ENCODE assay signal across 19 cellular contexts in genomic region chr13:79231887-79232286, GRCh38.
DNase-seq lines count a peak whose midpoint lies in the region; FAIRE-seq and TF ChIP-seq lines count a peak whose summit lies in the region.
"Had no signal": no experiment of that assay in that cellular context is flagged by ENCODE, and none has a peak within 500 bp of the region (broad histone marks: within the 10 kb centered on the region; RNA-seq: fewer than 3 reads in every experiment).

No MANE protein-coding gene starts in this region.

- H3K27ac Mint-ChIP-seq in MCF 10A (ENCODE audit: low read depth, unreplicated experiment) = no peak overlapping the region
- H3K27ac Mint-ChIP-seq: B cell; CD4-positive, alpha-beta T cell; HFFc6 had no signal

- H3K9me3 Mint-ChIP-seq in MCF 10A (ENCODE audit: unreplicated experiment) = peaks cover 6% of the 10 kb centered on the region
- H3K9me3 Mint-ChIP-seq: HFFc6 had no signal

- H3K79me2 ChIP-seq in mammary epithelial cell (ENCODE audit: insufficient read depth, low read length) = no peaks in the 10 kb centered on the region

- no peak overlapping the region for H3K4me2 ChIP-seq in mammary epithelial cell (ENCODE audit: insufficient read depth, low read depth, low read length)

- intact Hi-C loops in MCF 10A (cut with micrococcal nuclease) = no loop called here
- intact Hi-C loops in mammary epithelial cell (cut with micrococcal nuclease) = no loop called here

- H3K27me3 Mint-ChIP-seq in MCF 10A (ENCODE audit: insufficient read depth, unreplicated experiment) = no peaks in the 10 kb centered on the region
- H3K27me3 Mint-ChIP-seq: B cell had no signal

- FAIRE-seq in bronchial epithelial cell (lab: Jason Lieb, UNC) = no peak
- FAIRE-seq: GM12892, GM19239 had no signal

- H3K9ac ChIP-seq in mammary epithelial cell (ENCODE audit: insufficient read depth, low read length) = no peak overlapping the region

- H3K9me3 ChIP-seq in mammary epithelial cell (replicated peaks; ENCODE audit: insufficient read depth, low read length) = no peaks in the 10 kb centered on the region
- H3K9me3 ChIP-seq: HAP-1 had no signal

- dilution Hi-C loops in mammary epithelial cell (cut with HindIII; ENCODE audit: low sequenced_read_pairs) = no loop called here

- H3K27me3 ChIP-seq in mammary epithelial cell (ENCODE audit: insufficient read depth, low read length) (no peaks in the 10 kb centered on the region), bronchial epithelial cell (ENCODE audit: control insufficient read depth, insufficient read depth, low read length) (no peaks in the 10 kb centered on the region)

- DNase-seq in MCF 10A (ENCODE audit: unreplicated experiment) (peak; percentile 20), mammary epithelial cell (no peak), OCI-M1 (lab: John Stamatoyannopoulos, UW) (peak; percentile 7), bronchial epithelial cell (ENCODE audit: low read depth) (peak; percentile 87), HT-29 (ENCODE audit: low spot score) (no peak), HuH-7 (ENCODE audit: low spot score) (no peak), AML-193 (lab: John Stamatoyannopoulos, UW) (no peak)
- DNase-seq: ACHN; C1 segment of cervical spinal cord; Calu3; CD4-positive, alpha-beta T cell; DMS 273 treated with DMSO at 0.1 percent for 48 hours; GOT3; HFFc6 had no signal

- WGBS in mammary epithelial cell (ENCODE audit: low coverage, missing lambda C conversion rate) = 88% methylated on average over 2 of the region's 2 CpGs

- POLR2A ChIA-PET in MCF 10A (lab: Yijun Ruan, JAX) = no interaction called here

- CTCF ChIA-PET in MCF 10A (lab: Yijun Ruan, JAX) (no interaction called here), mammary epithelial cell (lab: Charles Lee; ENCODE audit: low non-redundant PET) (no interaction called here)

- no peaks in the 10 kb centered on the region for H3K4me1 Mint-ChIP-seq in MCF 10A (ENCODE audit: insufficient read depth, unreplicated experiment)

- in situ Hi-C loops in mammary epithelial cell (cut with MboI; ENCODE audit: low sequenced_read_pairs in 2 of 2) = no loop called here

- no peaks in the 10 kb centered on the region for H4K20me1 ChIP-seq in mammary epithelial cell (ENCODE audit: insufficient read depth, low read length)

- H2AFZ ChIP-seq in mammary epithelial cell (ENCODE audit: low read depth, low read length) = no peak overlapping the region

- no peaks in the 10 kb centered on the region for H3K36me3 Mint-ChIP-seq in MCF 10A (ENCODE audit: insufficient read depth, unreplicated experiment)

- peaks cover 9% of the 10 kb centered on the region for H3K4me1 ChIP-seq in mammary epithelial cell (ENCODE audit: insufficient read depth, low read length)
- H3K4me1 ChIP-seq: HAP-1 had no signal

- H3K4me3 ChIP-seq in mammary epithelial cell (replicated peaks in 1 of 3; ENCODE audit: insufficient read depth in 1 of 3, low read depth in 2 of 3, low read length in 3 of 3) (no peak overlapping the region), bronchial epithelial cell (ENCODE audit: low read depth, low read length) (no peak overlapping the region)
- H3K4me3 ChIP-seq: HAP-1 had no signal

- TF ChIP-seq CTCF in MCF 10A (IDR thresholded peaks at IDR 0.05; ENCODE audit: unreplicated experiment) (no peak), mammary epithelial cell (conservative IDR thresholded peaks at IDR 0.05 in 1 of 2, IDR thresholded peaks at IDR 0.05 in 1 of 2; ENCODE audit: extremely low read depth in 1 of 2, insufficient read depth in 1 of 2, low read depth in 1 of 2, low read length in 2 of 2) (no peak), bronchial epithelial cell (IDR thresholded peaks at IDR 0.05; ENCODE audit: insufficient read depth, low read length, severe bottlenecking) (no peak)

- BruUV-seq in MCF 10A (replicated peaks; lab: Mats Ljungman, UMichigan) = no TSS peak
- no TSS peak for BruUV-seq in mammary epithelial cell (replicated peaks; lab: Mats Ljungman, UMichigan)

- no peaks in the 10 kb centered on the region for H3K36me3 ChIP-seq in mammary epithelial cell (ENCODE audit: insufficient read depth, low read length)
- no peaks in the 10 kb centered on the region for H3K36me3 ChIP-seq in bronchial epithelial cell (ENCODE audit: control insufficient read depth, insufficient read depth, low read length)
- H3K36me3 ChIP-seq: HAP-1 had no signal

- H3K4me3 Mint-ChIP-seq in MCF 10A (ENCODE audit: unreplicated experiment) = no peak overlapping the region
- H3K4me3 Mint-ChIP-seq: B cell; CD4-positive, alpha-beta T cell; HFFc6 had no signal

- H3K27ac ChIP-seq in mammary epithelial cell (ENCODE audit: insufficient read depth, low read depth, low read length) = no peak overlapping the region
- H3K27ac ChIP-seq: HL-60 had no signal

Comparison
In these comparisons a context has a peak if more than half of its experiments do, and no peak if none do; other contexts are left out.
1. DNase-seq: peak in MCF 10A (single experiment), OCI-M1 (single experiment) and bronchial epithelial cell (single experiment); none in mammary epithelial cell (single experiment), HT-29 (single experiment), HuH-7 (single experiment) and AML-193 (0 of 2).